In the genomic region with DNA sequence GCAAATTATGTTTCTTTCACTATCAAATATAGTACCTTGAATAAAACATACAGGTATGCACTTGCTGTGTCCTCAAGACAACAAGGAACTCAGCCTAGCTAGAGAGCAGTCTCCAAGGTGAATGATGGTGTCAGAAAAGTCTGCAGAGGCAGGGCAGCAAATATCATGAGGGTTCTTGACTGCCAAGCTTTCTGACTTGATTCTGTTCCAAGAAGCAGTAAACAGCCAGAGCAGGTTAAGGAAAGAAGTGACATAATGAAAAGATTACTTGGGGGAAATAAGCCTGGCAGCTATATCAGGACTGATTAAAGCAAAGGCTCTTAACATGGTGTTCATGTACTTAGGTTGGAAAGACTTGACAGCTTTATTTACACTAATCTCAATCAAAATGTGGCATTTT, we compare ENCODE assay signal across 22 cellular contexts.
A peak's percentile ranks its signal among the peaks of the same experiment; 100 is the strongest.
DNase-seq lines count a peak whose midpoint lies in the region; ATAC-seq and TF ChIP-seq lines count a peak whose summit lies in the region.
"Had no signal": no experiment of that assay in that cellular context is flagged by ENCODE, and none has a peak within 500 bp of the region (broad histone marks: within the 10 kb centered on the region; RNA-seq: fewer than 3 reads in every experiment).

No MANE protein-coding gene starts in this region.

- H3K4me3 ChIP-seq in prostate gland (no peak overlapping the region), mammary epithelial cell (replicated peaks in 1 of 3; ENCODE audit: insufficient read depth in 1 of 3, low read depth in 2 of 3, low read length in 3 of 3) (no peak overlapping the region)
- H3K4me3 ChIP-seq: GM23338 had no signal

- H3K9me3 ChIP-seq in prostate gland (no peaks in the 10 kb centered on the region), mammary epithelial cell (replicated peaks; ENCODE audit: insufficient read depth, low read length) (no peaks in the 10 kb centered on the region)

- no peak overlapping the region for H3K9ac ChIP-seq in mammary epithelial cell (ENCODE audit: insufficient read depth, low read length)

- H3K4me1 ChIP-seq in prostate gland (replicated peaks) (no peaks in the 10 kb centered on the region), mammary epithelial cell (ENCODE audit: insufficient read depth, low read length) (no peaks in the 10 kb centered on the region)

- no TSS peak for BruUV-seq in mammary epithelial cell (replicated peaks; lab: Mats Ljungman, UMichigan)

- ATAC-seq in esophagus mucosa (peak; percentile 70), GM18505 (IDR thresholded peaks at IDR 0.05; ENCODE audit: unreplicated experiment) (no peak)
- ATAC-seq: GM23338; stimulated activated effector memory CD8-positive, alpha-beta T cell treated with anti-CD3 and anti-CD28 coated beads, Interleukin-12 subunit alpha, Interleukin-12 subunit beta, amount 100 ng/mL, for 72 hours; T-cell had no signal

- H3K27me3 ChIP-seq in prostate gland (replicated peaks; ENCODE audit: insufficient read depth) (no peaks in the 10 kb centered on the region), mammary epithelial cell (ENCODE audit: insufficient read depth, low read length) (no peaks in the 10 kb centered on the region)

- TF ChIP-seq POLR2A in prostate gland (IDR thresholded peaks at IDR 0.05) = no peak
- no peak for TF ChIP-seq POLR2A in GM18505 (IDR thresholded peaks at IDR 0.05; ENCODE audit: borderline replicate concordance, extremely low read depth, insufficient read depth, insufficient read length)

- dilution Hi-C loops in mammary epithelial cell (cut with HindIII; ENCODE audit: low sequenced_read_pairs) = loop anchor here (5.0 kb wide), 1 partner anchor 54 kb away; no protein-coding TSS in a partner anchor

- H3K36me3 ChIP-seq in prostate gland = no peaks in the 10 kb centered on the region
- H3K36me3 ChIP-seq in mammary epithelial cell (ENCODE audit: insufficient read depth, low read length) = no peaks in the 10 kb centered on the region

- in situ Hi-C loops in mammary epithelial cell (cut with MboI; ENCODE audit: low sequenced_read_pairs in 2 of 2) = no loop called here

- peak; percentile 8 for DNase-seq in COR-L47 (lab: John Stamatoyannopoulos, UW)
- peak; percentile 41 for DNase-seq in NCI-H82 (lab: John Stamatoyannopoulos, UW)
- peak; percentile 8 for DNase-seq in prostate gland (ENCODE audit: low spot score)
- DNase-seq in mammary epithelial cell = no peak
- DNase-seq in mesenteric fat pad (ENCODE audit: low spot score) = no peak
- DNase-seq: activated B cell treated with CpG ODN at 0.5 μM for 24 hours; activated CD4-positive, alpha-beta T cell treated with anti-CD3 and anti-CD28 coated beads, Interleukin-2, amount 10 ng/mL, durations not matched to agents 7 days and 5 days; AML-193; CD4-positive, CD25-positive, alpha-beta regulatory T cell; effector CD4-positive, alpha-beta T cell; hypothalamus; IMR-90; naive B cell; NCI-H226; NCI-H774; T-cell had no signal

- no peak overlapping the region for H3K4me2 ChIP-seq in mammary epithelial cell (ENCODE audit: insufficient read depth, low read depth, low read length)
- H3K4me2 ChIP-seq: GM23338 had no signal

- no peak overlapping the region for H3K27ac ChIP-seq in prostate gland
- no peak overlapping the region for H3K27ac ChIP-seq in mammary epithelial cell (ENCODE audit: insufficient read depth, low read depth, low read length)
- H3K27ac ChIP-seq: epithelial cell of prostate, RWPE1 had no signal

- H3K79me2 ChIP-seq in mammary epithelial cell (ENCODE audit: insufficient read depth, low read length) = no peaks in the 10 kb centered on the region

- intact Hi-C loops in prostate gland (cut with DNase I) (no loop called here), mammary epithelial cell (cut with micrococcal nuclease) (no loop called here)

- TF ChIP-seq CTCF in prostate gland (IDR thresholded peaks at IDR 0.05) (no peak), mammary epithelial cell (conservative IDR thresholded peaks at IDR 0.05 in 1 of 2, IDR thresholded peaks at IDR 0.05 in 1 of 2; ENCODE audit: extremely low read depth in 1 of 2, insufficient read depth in 1 of 2, low read depth in 1 of 2, low read length in 2 of 2) (no peak)

- no peaks in the 10 kb centered on the region for H4K20me1 ChIP-seq in mammary epithelial cell (ENCODE audit: insufficient read depth, low read length)

- CTCF ChIA-PET in mammary epithelial cell (lab: Charles Lee; ENCODE audit: low non-redundant PET) = no interaction called here

- H2AFZ ChIP-seq in mammary epithelial cell (ENCODE audit: low read depth, low read length) = no peak overlapping the region
- H2AFZ ChIP-seq: GM23338 had no signal

Comparison
In these comparisons a context has a peak if more than half of its experiments do, and no peak if none do; other contexts are left out.
1. DNase-seq: peak in COR-L47 (single experiment), NCI-H82 (single experiment) and prostate gland (single experiment); none in mammary epithelial cell (single experiment) and mesenteric fat pad (single experiment).